In the genomic region with DNA sequence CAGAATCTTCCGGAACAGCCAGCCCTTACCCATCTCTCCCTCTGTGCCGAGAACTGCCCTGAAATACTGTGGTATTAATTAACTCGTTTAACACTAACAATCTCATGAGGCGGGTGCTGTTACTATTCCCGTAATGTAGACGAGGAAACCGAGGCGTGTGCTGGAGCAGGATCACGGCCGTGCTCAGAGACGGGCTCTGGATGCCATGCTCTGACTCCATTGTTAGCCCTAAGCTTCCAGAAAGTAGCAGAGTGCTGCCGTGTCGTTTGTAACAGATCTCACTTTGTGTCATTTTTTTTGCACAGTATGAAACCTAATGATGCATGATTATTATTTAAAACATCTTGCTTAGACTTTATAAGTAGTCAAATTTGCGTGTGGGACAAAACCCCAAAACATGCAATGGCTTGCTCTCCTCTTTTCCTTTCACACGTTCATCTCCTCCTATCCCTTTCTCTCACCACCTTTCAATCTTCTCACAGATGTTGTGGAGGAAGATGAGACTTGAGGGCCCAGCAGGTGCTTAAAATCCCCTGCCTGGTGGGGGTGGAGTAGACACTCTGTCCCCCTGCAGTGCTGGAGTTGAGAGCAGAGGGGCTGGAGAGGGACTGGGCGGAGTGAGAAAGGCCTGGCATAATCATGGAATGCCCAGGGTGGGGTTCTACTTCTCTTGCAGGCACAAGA, we compare ENCODE assay signal across 8 cellular contexts. TPM values are rescaled to one million over a fixed set of nuclear protein-coding genes. Genes with fewer than 3 reads are reported as not detected.
A peak's percentile ranks its signal among the peaks of the same experiment; 100 is the strongest.
DNase-seq lines count a peak whose midpoint lies in the region; ATAC-seq and TF ChIP-seq lines count a peak whose summit lies in the region.

No MANE protein-coding gene starts in this region.

- TSS peak; percentile 58 for BruUV-seq in PC-3 (replicated peaks; lab: Mats Ljungman, UMichigan)

- H3K79me2 ChIP-seq in PC-3 (ENCODE audit: low read length): peaks cover 7% of the 10 kb centered on the region

- ATAC-seq in HG02588 (IDR thresholded peaks at IDR 0.05; ENCODE audit: unreplicated experiment) (peak; percentile 7), PC-3 (peak; percentile 53), GM18858 (IDR thresholded peaks at IDR 0.05; ENCODE audit: unreplicated experiment) (no peak)

- peaks cover 20% of the 10 kb centered on the region for H3K4me1 Mint-ChIP-seq in nephron progenitor cell

- H3K4me1 ChIP-seq in PC-3 (ENCODE audit: insufficient read depth, low read length) (peaks cover 17% of the 10 kb centered on the region), endocrine pancreas (ENCODE audit: control insufficient read depth, insufficient read depth, low read length) (peaks cover 4% of the 10 kb centered on the region), HAP-1 (no peaks in the 10 kb centered on the region)

- no peaks in the 10 kb centered on the region for H3F3A ChIP-seq in PC-3 (ENCODE audit: low read length, unreplicated experiment)

- H3K36me3 Mint-ChIP-seq in nephron progenitor cell (ENCODE audit: low read depth): no peaks in the 10 kb centered on the region

- CTCF ChIA-PET in PC-3 (lab: Charles Lee): no interaction called here

- no peaks in the 10 kb centered on the region for H3K27me3 ChIP-seq in PC-3 (ENCODE audit: low read length)
- H3K27me3 ChIP-seq in endocrine pancreas (ENCODE audit: control insufficient read depth, insufficient read depth, low read length): no peaks in the 10 kb centered on the region
- H3K27me3 ChIP-seq in HAP-1 (ENCODE audit: low read depth): no peaks in the 10 kb centered on the region

- H3K4me2 ChIP-seq in PC-3 (ENCODE audit: low read length): peak overlapping the region; percentile 90

- intact Hi-C loops in PC-3 (cut with micrococcal nuclease): loop anchor here (5.0 kb wide), 1 partner anchor 53 kb away; the partner anchor contains the start of gene ZNF775

- no peaks in the 10 kb centered on the region for H4K20me1 ChIP-seq in PC-3 (ENCODE audit: low read length)

- peak overlapping the region; percentile 86 for H3K9ac ChIP-seq in PC-3 (ENCODE audit: low read length)
- H3K9ac ChIP-seq in endocrine pancreas (ENCODE audit: control insufficient read depth, insufficient read depth, low read length): peak overlapping the region; percentile 65

- H3K9me2 ChIP-seq in PC-3 (replicated peaks; ENCODE audit: low read length): no peaks in the 10 kb centered on the region

- peak overlapping the region; percentile 63 for H3K4me3 Mint-ChIP-seq in nephron progenitor cell

- peak overlapping the region; percentile 98 for H2AFZ ChIP-seq in PC-3 (ENCODE audit: low read length)

- no peak overlapping the region for H3K27ac ChIP-seq in PC-3 (ENCODE audit: low read length)

- peaks cover 23% of the 10 kb centered on the region for H3K27me3 Mint-ChIP-seq in nephron progenitor cell (ENCODE audit: low read depth, poor library complexity)

- no peaks in the 10 kb centered on the region for H3K36me3 ChIP-seq in PC-3 (ENCODE audit: low read depth, low read length)
- no peaks in the 10 kb centered on the region for H3K36me3 ChIP-seq in endocrine pancreas (ENCODE audit: control insufficient read depth, insufficient read depth, low read length)
- no peaks in the 10 kb centered on the region for H3K36me3 ChIP-seq in HAP-1 (replicated peaks)

- no peaks in the 10 kb centered on the region for H3K9me3 Mint-ChIP-seq in nephron progenitor cell

- in situ Hi-C loops in HAP-1 (cut with MboI; ENCODE audit: low sequenced_read_pairs): no loop called here

- peak overlapping the region; percentile 81 for H3K4me3 ChIP-seq in PC-3 (ENCODE audit: low read length)
- peak overlapping the region; percentile 76 for H3K4me3 ChIP-seq in endocrine pancreas (ENCODE audit: control insufficient read depth, insufficient read depth, low read length)
- no peak overlapping the region for H3K4me3 ChIP-seq in HAP-1

- DNase-seq in GM10266 (ENCODE audit: extremely low spot score) (peak; percentile 17), PC-3 (peak; percentile 8), nephron progenitor cell (no peak), HuH-7 (ENCODE audit: low spot score) (no peak), HAP-1 (ENCODE audit: low spot score in 2 of 2) (no peak)

- TF ChIP-seq CTCF in GM10266 (IDR thresholded peaks at IDR 0.05; ENCODE audit: control insufficient read depth, insufficient read depth, low read depth, missing control alignments): no peak
- TF ChIP-seq CTCF in PC-3 (conservative IDR thresholded peaks at IDR 0.05; ENCODE audit: low read depth, low read length): no peak
- no peak for TF ChIP-seq CTCF in nephron progenitor cell (IDR thresholded peaks at IDR 0.05)

- no peaks in the 10 kb centered on the region for H3K9me3 ChIP-seq in PC-3 (ENCODE audit: low read length)
- no peaks in the 10 kb centered on the region for H3K9me3 ChIP-seq in endocrine pancreas (ENCODE audit: control insufficient read depth, low read length)
- no peaks in the 10 kb centered on the region for H3K9me3 ChIP-seq in HAP-1

- H3K27ac Mint-ChIP-seq in nephron progenitor cell: peak overlapping the region; percentile 97

- POLR2A ChIA-PET in PC-3 (lab: Charles Lee; ENCODE audit: unreplicated experiment): interaction anchor here (0.6 kb wide), 1 partner anchor 45 kb away, joined by 5 read pairs; the partner anchor contains the start of gene REPIN1

RNA-seq across cellular contexts. Expression of gene ACTR3C, which starts 0.5 kb away (rescaled TPM):
- total RNA-seq in PC-3 (2014; rRNA removed): 7.8 and 10.8 TPM in 2 replicates

RNA-seq across cellular contexts. Expression of gene LRRC61, which starts 0.7 kb away (rescaled TPM):
- 15.1 and 16.4 TPM in 2 replicates for total RNA-seq in PC-3 (2014; rRNA removed)

RNA-seq across cellular contexts. Expression of gene RARRES2, which starts 17.6 kb away (rescaled TPM):
- 1.6 TPM in 1 of 2 replicates, not detected in the other for total RNA-seq in PC-3 (2014; rRNA removed)

RNA-seq across cellular contexts. Expression of gene REPIN1, which starts 44.8 kb away (rescaled TPM):
- total RNA-seq in PC-3 (2014; rRNA removed): 124 and 153 TPM in 2 replicates

RNA-seq across cellular contexts. Expression of gene ZNF775, which starts 55.3 kb away (rescaled TPM):
- total RNA-seq in PC-3 (2014; rRNA removed): 3.7 and 4.7 TPM in 2 replicates

Comparison
In these comparisons a context has a peak if more than half of its experiments do, and no peak if none do; other contexts are left out.
1. DNase-seq: peak in GM10266 (single experiment) and PC-3 (single experiment); none in nephron progenitor cell (single experiment), HuH-7 (single experiment) and HAP-1 (0 of 2).